Comparison of ENCODE assay signal across 23 cellular contexts in genomic region chr11:31967404-31967950, GRCh38.
"Had no signal": no experiment of that assay in that cellular context is flagged by ENCODE, and none has a peak within 500 bp of the region (broad histone marks: within the 10 kb centered on the region; RNA-seq: fewer than 3 reads in every experiment).

No MANE protein-coding gene starts in this region.

- H3K4me3 Mint-ChIP-seq: activated CD8-positive, alpha-beta T cell treated with anti-CD3 and anti-CD28 coated beads for 36 hours; activated naive CD8-positive, alpha-beta T cell treated with anti-CD3 and anti-CD28 coated beads, Interleukin-2, amount 10 ng/mL, durations not matched to agents 7 days and 5 days; central memory CD8-positive, alpha-beta T cell; T-helper 1 cell treated with Interleukin-12 subunit alpha and Interleukin-12 subunit beta and Interleukin-4 antibody, amounts not matched to agents 30 μg/mL and 1 μg/mL, for 36 hours had no signal

- H3K36me3 ChIP-seq: adrenal gland, breast epithelium, MG63, Peyer's patch, SJSA1 had no signal

- H3K9me3 ChIP-seq: adrenal gland, breast epithelium, MG63, Peyer's patch, SJSA1 had no signal

- H3K4me3 ChIP-seq: adrenal gland, breast epithelium, MG63, Peyer's patch, SJSA1 had no signal

- H3K9me3 Mint-ChIP-seq: activated CD8-positive, alpha-beta T cell treated with anti-CD3 and anti-CD28 coated beads for 36 hours; activated naive CD8-positive, alpha-beta T cell treated with anti-CD3 and anti-CD28 coated beads, Interleukin-2, amount 10 ng/mL, durations not matched to agents 7 days and 5 days; central memory CD8-positive, alpha-beta T cell; T-helper 1 cell treated with Interleukin-12 subunit alpha and Interleukin-12 subunit beta and Interleukin-4 antibody, amounts not matched to agents 30 μg/mL and 1 μg/mL, for 36 hours had no signal

- H3K4me1 ChIP-seq: breast epithelium, Peyer's patch, SJSA1 had no signal

- DNase-seq: activated CD4-positive, alpha-beta T cell treated with anti-CD3 and anti-CD28 coated beads for 4 hours; activated CD8-positive, alpha-beta memory T cell treated with anti-CD3 and anti-CD28 coated beads, Interleukin-2, amount 50 U/mL, for 4 hours; activated CD8-positive, alpha-beta T cell treated with anti-CD3 and anti-CD28 coated beads for 36 hours; activated naive CD4-positive, alpha-beta T cell treated with anti-CD3 and anti-CD28 coated beads, Interleukin-2, amount 50 U/mL, for 16 hours; activated naive CD8-positive, alpha-beta T cell treated with anti-CD3 and anti-CD28 coated beads, Interleukin-2, amount 10 ng/mL, durations not matched to agents 7 days and 5 days; activated T-cell treated with anti-CD3 and anti-CD28 coated beads, Interleukin-2, amount 50 U/mL, for 1 hour; adrenal gland; anterior cingulate cortex; MG63; MV-4-11; NCI-H1092 treated with DMSO at 0.1 percent for 48 hours; NCI-H1436 treated with DMSO at 0.1 percent for 48 hours; NCI-H1930; NCI-H345; NCI-H510A; Peyer's patch; SHP77; SW 1271 had no signal

- H3K27ac Mint-ChIP-seq: activated CD8-positive, alpha-beta T cell treated with anti-CD3 and anti-CD28 coated beads for 36 hours; activated naive CD8-positive, alpha-beta T cell treated with anti-CD3 and anti-CD28 coated beads, Interleukin-2, amount 10 ng/mL, durations not matched to agents 7 days and 5 days; T-helper 1 cell treated with Interleukin-12 subunit alpha and Interleukin-12 subunit beta and Interleukin-4 antibody, amounts not matched to agents 30 μg/mL and 1 μg/mL, for 36 hours had no signal

- H3K27me3 ChIP-seq: adrenal gland, MG63, Peyer's patch, SJSA1 had no signal

- H3K27me3 Mint-ChIP-seq: activated CD8-positive, alpha-beta T cell treated with anti-CD3 and anti-CD28 coated beads for 36 hours had no signal

- H3K4me1 Mint-ChIP-seq: activated naive CD8-positive, alpha-beta T cell treated with anti-CD3 and anti-CD28 coated beads, Interleukin-2, amount 10 ng/mL, durations not matched to agents 7 days and 5 days; central memory CD8-positive, alpha-beta T cell had no signal

- H3K36me3 Mint-ChIP-seq: activated naive CD8-positive, alpha-beta T cell treated with anti-CD3 and anti-CD28 coated beads, Interleukin-2, amount 10 ng/mL, durations not matched to agents 7 days and 5 days had no signal

- H3K27ac ChIP-seq: adrenal gland, breast epithelium, Peyer's patch, RWPE1, SJSA1 had no signal
